ENCODE assay signal across 8 cellular contexts in genomic region chr1:3501856-3502665, GRCh38. TPM values are rescaled to one million over a fixed set of nuclear protein-coding genes. Genes with fewer than 3 reads are reported as not detected.
A peak's percentile ranks its signal among the peaks of the same experiment; 100 is the strongest.
DNase-seq lines count a peak whose midpoint lies in the region; ATAC-seq, FAIRE-seq and TF ChIP-seq lines count a peak whose summit lies in the region.

No MANE protein-coding gene starts in this region.

- no peaks in the 10 kb centered on the region for H3K4me1 Mint-ChIP-seq in CD4-positive, CD25-positive, alpha-beta regulatory T cell
- no peaks in the 10 kb centered on the region for H3K4me1 Mint-ChIP-seq in stimulated activated naive CD8-positive, alpha-beta T cell treated with anti-CD3 and anti-CD28 coated beads, Interleukin-15, amount 100 ng/mL, for 72 hours

- no peaks in the 10 kb centered on the region for H3K9me1 ChIP-seq in K562 (ENCODE audit: control insufficient read depth, insufficient read depth, low read length)

- H3K27me3 Mint-ChIP-seq in CD4-positive, CD25-positive, alpha-beta regulatory T cell = no peaks in the 10 kb centered on the region
- H3K27me3 Mint-ChIP-seq in stimulated activated naive CD8-positive, alpha-beta T cell treated with anti-CD3 and anti-CD28 coated beads, Interleukin-15, amount 100 ng/mL, for 72 hours = no peaks in the 10 kb centered on the region

- no peaks in the 10 kb centered on the region for H3K4me1 ChIP-seq in CD4-positive, CD25-positive, alpha-beta regulatory T cell (ENCODE audit: control insufficient read depth, insufficient read depth, low read length, poor library complexity, severe bottlenecking)
- H3K4me1 ChIP-seq in K562 (replicated peaks in 1 of 2; ENCODE audit: control insufficient read depth in 2 of 2, insufficient read depth in 2 of 2, low read length in 2 of 2) = peaks cover 0 to 57% of the 10 kb centered on the region in 2 experiments; a peak in 1 of 5 replicates
- no peaks in the 10 kb centered on the region for H3K4me1 ChIP-seq in kidney (ENCODE audit: control insufficient read depth in 1 of 2, insufficient read depth in 1 of 2, low read depth in 1 of 2, low read length in 2 of 2)

- in situ Hi-C loops in K562 (cut with MboI) = no loop called here

- intact Hi-C loops in K562 (cut with micrococcal nuclease) (no loop called here), kidney (cut with DNase I) (no loop called here)

- POLR2A ChIA-PET in K562 (lab: Yijun Ruan, JAX) = interaction anchor here (0.6 kb wide), 3 partner anchors 72 to 409 kb away, joined by 3 read pairs; no protein-coding TSS in a partner anchor

- H4K20me1 ChIP-seq in K562 (replicated peaks; ENCODE audit: control insufficient read depth, insufficient read depth, low read length) = peaks cover 19% of the 10 kb centered on the region; the same call in 1 of the 2 replicates

- FAIRE-seq in K562 (lab: Jason Lieb, UNC) = no peak
- no peak for FAIRE-seq in kidney (lab: Jason Lieb, UNC)

- H3K4me2 ChIP-seq in K562 (ENCODE audit: insufficient read depth, low read length) = no peak overlapping the region

- H3K36me3 ChIP-seq in CD4-positive, CD25-positive, alpha-beta regulatory T cell (ENCODE audit: control insufficient read depth, insufficient read depth, low read length) = peaks cover 4% of the 10 kb centered on the region
- H3K36me3 ChIP-seq in K562 (ENCODE audit: control insufficient read depth, insufficient read depth, low read length) = no peaks in the 10 kb centered on the region
- no peaks in the 10 kb centered on the region for H3K36me3 ChIP-seq in kidney (ENCODE audit: control insufficient read depth in 1 of 2, insufficient read depth in 2 of 2, low read length in 2 of 2)

- no peak overlapping the region for H3K4me3 Mint-ChIP-seq in CD4-positive, CD25-positive, alpha-beta regulatory T cell
- no peak overlapping the region for H3K4me3 Mint-ChIP-seq in stimulated activated naive CD8-positive, alpha-beta T cell treated with anti-CD3 and anti-CD28 coated beads, Interleukin-15, amount 100 ng/mL, for 72 hours

- no peak overlapping the region for H3K27ac Mint-ChIP-seq in CD4-positive, CD25-positive, alpha-beta regulatory T cell
- H3K27ac Mint-ChIP-seq in stimulated activated naive CD8-positive, alpha-beta T cell treated with anti-CD3 and anti-CD28 coated beads, Interleukin-15, amount 100 ng/mL, for 72 hours = no peak overlapping the region

- no peak overlapping the region for H3K4me3 ChIP-seq in CD4-positive, CD25-positive, alpha-beta regulatory T cell (ENCODE audit: low read depth, low read length)
- no peak overlapping the region for H3K4me3 ChIP-seq in K562
- H3K4me3 ChIP-seq in kidney (ENCODE audit: low read length in 2 of 2) = no peak overlapping the region

- TF ChIP-seq RAD21 in K562 (CRISPR knock-in tag; conservative IDR thresholded peaks at IDR 0.05 in 1 of 2, IDR thresholded peaks at IDR 0.05 in 1 of 2) = no peak

- TF ChIP-seq CTCF in K562 (IDR thresholded peaks at IDR 0.05 in 2 of 3, conservative IDR thresholded peaks at IDR 0.05 in 1 of 3; ENCODE audit: insufficient read depth in 2 of 3, low read depth in 1 of 3, low read length in 3 of 3) (no peak), kidney (IDR thresholded peaks at IDR 0.05; ENCODE audit: borderline replicate concordance, extremely low read depth, insufficient read depth) (no peak)

- no peaks in the 10 kb centered on the region for H3K27me3 ChIP-seq in CD4-positive, CD25-positive, alpha-beta regulatory T cell (ENCODE audit: control insufficient read depth, insufficient read depth, low read length)
- H3K27me3 ChIP-seq in K562 (ENCODE audit: control insufficient read depth in 2 of 2, insufficient read depth in 2 of 2, low read length in 2 of 2) = peaks cover 7 to 58% of the 10 kb centered on the region in 2 experiments; a peak in 3 of 5 replicates

- 13% methylated on average over 25 of the region's 26 CpGs for WGBS in K562 (ENCODE audit: insufficient coverage, low coverage, missing lambda C conversion rate)

- CTCF ChIA-PET in K562 (lab: Yijun Ruan, JAX; ENCODE audit: low intra/inter-chr PET ratio) = no interaction called here

- peaks cover 5% of the 10 kb centered on the region for H3K36me3 Mint-ChIP-seq in CD4-positive, CD25-positive, alpha-beta regulatory T cell

- TF ChIP-seq EP300 in K562 (IDR thresholded peaks at IDR 0.05; ENCODE audit: low read length) = no peak

- H3K79me2 ChIP-seq in K562 (ENCODE audit: control insufficient read depth, insufficient read depth, low read length) = no peaks in the 10 kb centered on the region

- no peak overlapping the region for H3K9ac ChIP-seq in K562 (ENCODE audit: insufficient read depth in 1 of 2, low read depth in 2 of 2, low read length in 2 of 2)
- no peak overlapping the region for H3K9ac ChIP-seq in kidney (ENCODE audit: low read length in 2 of 2)

- no peak overlapping the region for H2AFZ ChIP-seq in K562 (ENCODE audit: low read depth, low read length)

- peak; percentile 14 to 24 (median 23) for DNase-seq in CD4-positive, CD25-positive, alpha-beta regulatory T cell
- peak; percentile 16 for DNase-seq in HT1080 (ENCODE audit: low read depth)
- peak; percentile 45 to 72 (median 63) for DNase-seq in K562 (ENCODE audit: extremely low read depth in 1 of 4, low spot score in 3 of 4)
- peak; percentile 95 for DNase-seq in kidney
- DNase-seq in stimulated activated naive CD8-positive, alpha-beta T cell treated with anti-CD3 and anti-CD28 coated beads, Interleukin-15, amount 100 ng/mL, for 72 hours = peak in 1 of 2 donors; percentile 37

- ATAC-seq in CD4-positive, CD25-positive, alpha-beta regulatory T cell (ENCODE audit: low read depth in 2 of 2) = peak in 1 of 2 donors; percentile 32
- ATAC-seq in K562 (peak; percentile 52), HG02610 (IDR thresholded peaks at IDR 0.05; ENCODE audit: unreplicated experiment) (no peak), GM21528 (IDR thresholded peaks at IDR 0.05; ENCODE audit: low FRiP score, unreplicated experiment) (no peak), GM18520 (IDR thresholded peaks at IDR 0.05; ENCODE audit: unreplicated experiment) (no peak)
- peak; percentile 88 for ATAC-seq in stimulated activated naive CD8-positive, alpha-beta T cell treated with anti-CD3 and anti-CD28 coated beads, Interleukin-15, amount 100 ng/mL, for 72 hours

- peaks cover 0 to 2% (median 0%) of the 10 kb centered on the region in 7 donors for H3K9me3 Mint-ChIP-seq in CD4-positive, CD25-positive, alpha-beta regulatory T cell
- H3K9me3 Mint-ChIP-seq in stimulated activated naive CD8-positive, alpha-beta T cell treated with anti-CD3 and anti-CD28 coated beads, Interleukin-15, amount 100 ng/mL, for 72 hours = no peaks in the 10 kb centered on the region

- BruUV-seq in K562 (replicated peaks; lab: Mats Ljungman, UMichigan) = no TSS peak

- no peak for TF ChIP-seq POLR2A in K562 (conservative IDR thresholded peaks at IDR 0.05)

- H3K9me3 ChIP-seq in CD4-positive, CD25-positive, alpha-beta regulatory T cell (ENCODE audit: control insufficient read depth in 2 of 2, low read length in 2 of 2) = no peaks in the 10 kb centered on the region
- H3K9me3 ChIP-seq in K562 (replicated peaks; ENCODE audit: control insufficient read depth, insufficient read depth, low read depth, low read length) (no peaks in the 10 kb centered on the region), kidney (ENCODE audit: control insufficient read depth in 1 of 2, low read length in 2 of 2) (no peaks in the 10 kb centered on the region)

- no peak overlapping the region for H3K27ac ChIP-seq in CD4-positive, CD25-positive, alpha-beta regulatory T cell (ENCODE audit: insufficient read depth, low read length, poor library complexity, severe bottlenecking)
- H3K27ac ChIP-seq in K562 (ENCODE audit: extremely low read depth, low read depth, low read length) (no peak overlapping the region), kidney (ENCODE audit: low read depth in 2 of 2, low read length in 2 of 2) (no peak overlapping the region)

TF ChIP-seq in K562, 482 proteins besides CTCF, POLR2A, EP300 and RAD21 (continues in another document):
- TF ChIP-seq, protein P1, sequence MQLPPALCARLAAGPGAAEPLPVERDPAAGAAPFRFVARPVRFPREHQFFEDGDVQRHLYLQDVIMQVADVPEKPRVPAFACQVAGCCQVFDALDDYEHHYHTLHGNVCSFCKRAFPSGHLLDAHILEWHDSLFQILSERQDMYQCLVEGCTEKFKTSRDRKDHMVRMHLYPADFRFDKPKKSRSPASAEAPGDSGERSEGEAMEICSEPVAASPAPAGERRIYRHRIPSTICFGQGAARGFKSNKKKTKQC (CRISPR knock-in tag; IDR thresholded peaks at IDR 0.05) = peak; percentile 75; the same call in 1 of the 2 replicates
- TF ChIP-seq MEF2D (tag; conservative IDR thresholded peaks at IDR 0.05; ENCODE audit: low read depth) (no peak), MAZ (CRISPR knock-in tag; conservative IDR thresholded peaks at IDR 0.05 in 1 of 2, IDR thresholded peaks at IDR 0.05 in 1 of 2) (0 out of 4 replicates have a peak, but pooled peaks of 1 of the 2 experiments have one; percentile 51), POLR2G (IDR thresholded peaks at IDR 0.05; ENCODE audit: low read depth, low read length) (peak; percentile 7; the same call in 1 of the 2 replicates), CCNT2 (IDR thresholded peaks at IDR 0.05; ENCODE audit: borderline replicate concordance, extremely low read depth, insufficient read length, low read depth, low read length) (peak; percentile 41)

RNA-seq across cellular contexts. Expression of gene ARHGEF16, which starts 47.6 kb away (rescaled TPM):
- not detected for total RNA-seq in CD4-positive, CD25-positive, alpha-beta regulatory T cell
- polyA plus RNA-seq in CD4-positive, CD25-positive, alpha-beta regulatory T cell = not detected
- 0.05 and 0.23 TPM in 2 replicates for total RNA-seq in HT1080 (2014; rRNA removed; shearing (Covaris generic))
- 0.05 TPM in 1 of 2 replicates, not detected in the other for polyA plus RNA-seq in HT1080 (2015; cell fraction: cytosol; rRNA removed)
- polyA plus RNA-seq in HT1080 (2015; cell fraction: nucleus; rRNA removed) = 0.17 and 0.31 TPM in 2 replicates
- total RNA-seq in K562 (2011; cell fraction: chromatin; rRNA removed; ENCODE audit: low replicate concordance) = 1.6 and 7.5 TPM in 2 replicates
- total RNA-seq in K562 (2011; cell fraction: nucleolus; rRNA removed) = 3.9 and 5.7 TPM in 2 replicates
- total RNA-seq in K562 (2011; cell fraction: nucleoplasm; rRNA removed) = 2.1 and 3.2 TPM in 2 replicates
- total RNA-seq in K562 (2014; rRNA removed) = 0.45 and 0.94 TPM in 2 replicates
- total RNA-seq in K562 (2014; rRNA removed; fragmentation: Illumina TruSeq; extraction: Trizol) = 0.06 and 0.15 TPM in 2 replicates
- 0.11 and 0.25 TPM in 2 replicates for total RNA-seq in K562 (2015; rRNA removed; fragmentation: Illumina TruSeq; extraction: Trizol)
- 0.98 and 1.2 TPM in 2 replicates for total RNA-seq in K562 (2021)
- 0.78 and 0.93 TPM in 2 replicates for polyA plus RNA-seq in K562 (2011; rRNA removed)
- polyA plus RNA-seq in K562 (2011; cell fraction: cytosol; rRNA removed) = 0.49 and 1.9 TPM in 2 replicates
- 2.9 and 7.4 TPM in 2 replicates for polyA plus RNA-seq in K562 (2011; cell fraction: nucleus; rRNA removed)
- polyA plus RNA-seq in K562 (2012) = 0.49 and 2.9 TPM in 2 replicates
- polyA plus RNA-seq in K562 (2014; fragmentation: Illumina TruSeq; extraction: Trizol) = 0.49 and 0.66 TPM in 2 replicates
- not detected for polyA plus RNA-seq in K562 (2014; fragmentation: Nextera tagmentation; extraction: Ambion mirVana)
- polyA plus RNA-seq in K562 (2014; rRNA removed) = 0.78 and 1.2 TPM in 2 replicates
- 1.3 and 3.0 TPM in 2 replicates for polyA minus RNA-seq in K562 (2011; rRNA and poly(A)+ RNA removed)
- polyA minus RNA-seq in K562 (2011; cell fraction: cytosol; rRNA and poly(A)+ RNA removed) = 0.91 and 1.5 TPM in 2 replicates
- polyA minus RNA-seq in K562 (2011; cell fraction: nucleus; rRNA and poly(A)+ RNA removed) = 2.4 and 4.6 TPM in 2 replicates
- 39.3 TPM for total RNA-seq in kidney
- 15.5 TPM for polyA plus RNA-seq in kidney (ENCODE audit: insufficient read depth, low read depth, low replicate concordance)

Comparison
In these comparisons a context has a peak if more than half of its experiments do, and no peak if none do; other contexts are left out.
1. ATAC-seq: peak in K562 (single experiment) and stimulated activated naive CD8-positive, alpha-beta T cell treated with anti-CD3 and anti-CD28 coated beads, Interleukin-15, amount 100 ng/mL, for 72 hours (single experiment); none in HG02610 (single experiment), GM21528 (single experiment) and GM18520 (single experiment).